In the genomic region with DNA sequence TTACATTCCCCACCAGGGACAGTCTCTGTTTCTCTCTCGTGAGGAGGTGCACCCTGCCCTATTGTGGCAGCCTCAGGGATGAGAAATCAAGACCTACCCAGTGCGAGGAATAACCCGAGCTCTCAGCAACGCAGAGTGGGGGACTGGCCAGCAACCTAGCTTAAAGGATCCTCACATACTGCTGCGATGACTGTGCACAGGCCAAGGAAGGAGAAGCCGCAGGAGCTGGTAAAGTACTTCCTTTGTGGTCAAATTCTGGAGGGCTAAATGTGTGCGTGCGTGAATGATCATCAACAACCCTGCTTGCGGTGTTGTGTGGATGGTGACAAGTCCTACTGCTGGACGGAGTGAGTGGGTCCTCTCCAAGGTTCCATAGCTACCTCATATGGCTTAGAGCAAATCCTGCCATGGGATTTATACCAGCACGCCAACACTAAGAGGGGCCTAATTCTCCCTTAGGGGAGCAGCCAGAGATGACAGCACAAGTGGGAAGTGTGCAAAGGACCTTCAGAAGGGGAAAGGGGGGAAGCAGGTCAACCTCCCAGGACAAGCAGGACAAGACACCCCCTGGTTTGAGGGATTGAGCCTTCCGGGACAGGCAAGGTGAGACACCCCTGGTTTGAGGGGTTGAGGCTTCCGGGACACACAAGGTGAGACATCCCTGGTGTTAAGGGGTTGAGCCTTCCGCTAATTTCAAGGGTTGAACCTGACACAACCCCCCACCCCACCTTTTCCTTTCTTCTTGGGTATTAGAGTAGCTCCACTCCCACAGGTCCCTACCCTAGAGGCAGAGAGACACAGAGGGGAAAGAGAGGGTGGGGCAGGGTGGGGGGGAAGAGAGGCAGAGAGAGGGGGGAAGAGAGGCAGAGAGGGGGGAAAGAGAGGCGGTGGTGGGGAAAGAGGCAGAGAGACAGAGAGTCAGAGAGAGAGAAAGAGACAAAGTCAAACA, we compare ENCODE assay signal across 19 cellular contexts. TPM values are rescaled to one million over a fixed set of nuclear protein-coding genes. Genes with fewer than 3 reads are reported as not detected.
DNase-seq lines count a peak whose midpoint lies in the region; ATAC-seq lines count a peak whose summit lies in the region.
"Had no signal": no experiment of that assay in that cellular context is flagged by ENCODE, and none has a peak within 500 bp of the region (broad histone marks: within the 10 kb centered on the region; RNA-seq: fewer than 3 reads in every experiment).

No MANE protein-coding gene starts in this region.

- H4K91ac ChIP-seq in mesenchymal stem cell (ENCODE audit: low read length): no peak overlapping the region

- H3K4ac ChIP-seq in mesenchymal stem cell (ENCODE audit: low read depth in 1 of 2, low read length in 2 of 2): no peak overlapping the region

- H3K79me1 ChIP-seq in mesenchymal stem cell (replicated peaks; ENCODE audit: low read length, poor library complexity, severe bottlenecking): peaks cover 4% of the 10 kb centered on the region

- no peak overlapping the region for H2BK12ac ChIP-seq in mesenchymal stem cell (ENCODE audit: low read length in 2 of 2)

- H3K14ac ChIP-seq in mesenchymal stem cell (ENCODE audit: low read length in 2 of 2): no peak overlapping the region

- DNase-seq in Caki2 (ENCODE audit: low read depth) (peak; percentile 32), KBM-7 (peak; percentile 72), UCSD-AML1 (lab: John Stamatoyannopoulos, UW; ENCODE audit: unreplicated experiment) (peak; percentile 51), mesenchymal stem cell (peak; percentile 21), AG08395 (ENCODE audit: low spot score) (no peak), cerebellum (ENCODE audit: low spot score) (no peak)
- no peak for DNase-seq in stimulated activated CD4-positive, alpha-beta T cell treated with anti-CD3 and anti-CD28 coated beads, Interleukin-2, amount 100 ng/mL, for 24 hours
- DNase-seq: activated naive CD4-positive, alpha-beta T cell treated with anti-CD3 and anti-CD28 coated beads, Interleukin-2, amount 50 U/mL, for 16 hours; BE2C; caudate nucleus; heart left ventricle; naive B cell; NCI-H1694 treated with DMSO at 0.1 percent for 48 hours; NCI-H774; stimulated activated CD4-positive, alpha-beta T cell treated with anti-CD3 and anti-CD28 coated beads, Interleukin-2, amount 100 ng/mL, for 48 hours had no signal

- no peak overlapping the region for H2AFZ ChIP-seq in mesenchymal stem cell (ENCODE audit: low read depth, low read length)

- ATAC-seq in HG02938 (IDR thresholded peaks at IDR 0.05; ENCODE audit: unreplicated experiment): no peak
- ATAC-seq: heart left ventricle, left lobe of liver had no signal

- peaks cover 19 to 21% of the 10 kb centered on the region in 2 experiments for H3K36me3 ChIP-seq in mesenchymal stem cell (ENCODE audit: control insufficient read depth in 1 of 2, insufficient read depth in 2 of 2, low read depth in 1 of 2, low read length in 2 of 2)

- no peak overlapping the region for H3K9ac ChIP-seq in mesenchymal stem cell (ENCODE audit: low read length)

- H2BK5ac ChIP-seq in mesenchymal stem cell (ENCODE audit: low read depth, low read length, poor library complexity, severe bottlenecking): no peak overlapping the region

- no peak overlapping the region for H3K18ac ChIP-seq in mesenchymal stem cell (ENCODE audit: low read depth in 1 of 2, low read length in 2 of 2)

- no peaks in the 10 kb centered on the region for H3K9me3 ChIP-seq in mesenchymal stem cell (ENCODE audit: control insufficient read depth, low read length)
- H3K9me3 ChIP-seq: BE2C had no signal

- in situ Hi-C loops in Caki2 (cut with HindIII; ENCODE audit: low pct_unique_long_range_greater_than_20kb, low sequenced_read_pairs) (no loop called here), KBM-7 (cut with MboI; ENCODE audit: low pct_unique_long_range_greater_than_20kb, low sequenced_read_pairs) (no loop called here)

- no peak overlapping the region for H3K23ac ChIP-seq in mesenchymal stem cell (ENCODE audit: low read length in 2 of 2)

- no peak overlapping the region for H2BK120ac ChIP-seq in mesenchymal stem cell (ENCODE audit: low read depth, low read length)

- H3K4me1 ChIP-seq in mesenchymal stem cell (ENCODE audit: control insufficient read depth, insufficient read depth, low read depth, low read length): no peaks in the 10 kb centered on the region
- H3K4me1 ChIP-seq: BE2C, right atrium auricular region had no signal

- no peak overlapping the region for H3K4me3 ChIP-seq in mesenchymal stem cell (ENCODE audit: insufficient read depth in 1 of 2, low read depth in 1 of 2, low read length in 2 of 2)
- H3K4me3 ChIP-seq: heart left ventricle, right atrium auricular region, tibial nerve had no signal

- no peak overlapping the region for H4K8ac ChIP-seq in mesenchymal stem cell (ENCODE audit: low read length)

- no peak overlapping the region for H3K27ac ChIP-seq in mesenchymal stem cell (ENCODE audit: low read length, poor library complexity, severe bottlenecking)
- H3K27ac ChIP-seq: heart left ventricle, right atrium auricular region, tibial nerve had no signal

- H2AK5ac ChIP-seq in mesenchymal stem cell (ENCODE audit: low read length, severe bottlenecking): no peak overlapping the region

- 96% methylated on average over 12 of the region's 15 CpGs for WGBS in mesenchymal stem cell

- no peak overlapping the region for H3K4me2 ChIP-seq in mesenchymal stem cell (ENCODE audit: low read length, poor library complexity, severe bottlenecking)

- no peak overlapping the region for H2BK15ac ChIP-seq in mesenchymal stem cell (ENCODE audit: low read depth, poor library complexity, severe bottlenecking)

- H3K27me3 ChIP-seq in mesenchymal stem cell (ENCODE audit: control insufficient read depth in 1 of 2, insufficient read depth in 1 of 2, low read length in 2 of 2): no peaks in the 10 kb centered on the region
- H3K27me3 ChIP-seq: BE2C, heart left ventricle, right atrium auricular region, tibial nerve had no signal

RNA-seq across cellular contexts. Expression of a gene that starts 58.8 kb away (rescaled TPM):
- 13.1 and 23.7 TPM in 2 replicates for total RNA-seq in Caki2 (2014; rRNA removed; shearing (Covaris generic); ENCODE audit: low replicate concordance)
- 6.7 TPM for polyA plus RNA-seq in mesenchymal stem cell (2013, experiment 1 of 2)
- polyA plus RNA-seq in mesenchymal stem cell (2013, experiment 2 of 2): 7.0 TPM
- total RNA-seq in cerebellum: 25.5 TPM

RNA-seq across cellular contexts. Expression of a gene that starts 59.5 kb away (rescaled TPM):
- 37.3 and 42.6 TPM in 2 replicates for total RNA-seq in Caki2 (2014; rRNA removed; shearing (Covaris generic); ENCODE audit: low replicate concordance)
- polyA plus RNA-seq in mesenchymal stem cell (2013, experiment 1 of 2): 19.4 TPM
- polyA plus RNA-seq in mesenchymal stem cell (2013, experiment 2 of 2): 20.0 TPM
- 84.0 TPM for total RNA-seq in cerebellum

Comparison
In these comparisons a context has a peak if more than half of its experiments do, and no peak if none do; other contexts are left out.
1. DNase-seq: peak in Caki2 (single experiment), KBM-7 (single experiment), UCSD-AML1 (single experiment) and mesenchymal stem cell (single experiment); none in AG08395 (single experiment), cerebellum (single experiment) and stimulated activated CD4-positive, alpha-beta T cell treated with anti-CD3 and anti-CD28 coated beads, Interleukin-2, amount 100 ng/mL, for 24 hours (0 of 2).